1 cellular context compared by ENCODE assay signal in the genomic region with DNA sequence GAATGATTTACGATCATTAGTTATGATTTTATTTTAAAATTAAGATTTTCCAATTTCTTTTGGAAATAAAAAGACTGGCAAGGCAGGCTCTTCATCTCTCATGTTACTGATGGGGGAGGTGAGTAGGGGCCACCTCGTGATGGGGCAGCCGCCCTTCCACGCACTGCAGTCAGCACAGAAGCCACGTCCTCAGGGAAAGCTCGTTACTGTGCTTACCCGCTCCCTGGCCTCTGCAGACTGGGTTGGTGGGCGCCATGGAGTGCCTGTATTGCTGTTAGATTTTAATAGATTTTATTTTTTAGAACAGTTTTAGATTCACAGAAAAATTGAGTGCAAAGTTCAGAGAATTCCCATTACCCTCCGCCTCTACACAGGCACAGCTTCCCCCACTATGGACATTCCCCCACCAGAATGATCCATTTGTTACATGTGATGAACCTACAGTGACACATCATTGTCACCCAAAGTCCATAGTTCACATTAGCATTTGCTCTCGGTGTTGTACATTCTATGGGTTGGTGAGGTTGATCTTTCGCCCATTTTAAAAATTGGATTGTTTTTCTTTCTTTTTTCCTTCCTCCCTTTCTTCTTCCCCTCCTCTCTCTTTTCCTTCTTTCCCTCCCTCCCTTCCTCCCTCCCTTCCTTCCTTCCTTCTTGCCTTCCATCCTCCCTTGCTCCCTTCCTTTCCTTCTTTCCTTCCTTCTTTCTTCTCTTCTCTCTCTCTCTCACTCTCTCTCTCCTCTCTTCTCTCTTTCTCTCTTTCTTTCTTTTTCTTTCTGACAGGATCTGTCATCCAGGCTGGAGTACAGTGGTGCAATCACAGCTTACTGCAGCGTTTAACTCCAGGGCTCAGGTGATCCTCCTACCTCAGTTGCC.
A peak's percentile ranks its signal among the peaks of the same experiment; 100 is the strongest.
TF ChIP-seq lines count a peak whose summit lies in the region.

No MANE protein-coding gene starts in this region.

TF ChIP-seq in HepG2, 621 proteins besides CTCF, POLR2A, EP300 and RAD21 (continued from another document and continues in another):
- TF ChIP-seq, protein P1, sequence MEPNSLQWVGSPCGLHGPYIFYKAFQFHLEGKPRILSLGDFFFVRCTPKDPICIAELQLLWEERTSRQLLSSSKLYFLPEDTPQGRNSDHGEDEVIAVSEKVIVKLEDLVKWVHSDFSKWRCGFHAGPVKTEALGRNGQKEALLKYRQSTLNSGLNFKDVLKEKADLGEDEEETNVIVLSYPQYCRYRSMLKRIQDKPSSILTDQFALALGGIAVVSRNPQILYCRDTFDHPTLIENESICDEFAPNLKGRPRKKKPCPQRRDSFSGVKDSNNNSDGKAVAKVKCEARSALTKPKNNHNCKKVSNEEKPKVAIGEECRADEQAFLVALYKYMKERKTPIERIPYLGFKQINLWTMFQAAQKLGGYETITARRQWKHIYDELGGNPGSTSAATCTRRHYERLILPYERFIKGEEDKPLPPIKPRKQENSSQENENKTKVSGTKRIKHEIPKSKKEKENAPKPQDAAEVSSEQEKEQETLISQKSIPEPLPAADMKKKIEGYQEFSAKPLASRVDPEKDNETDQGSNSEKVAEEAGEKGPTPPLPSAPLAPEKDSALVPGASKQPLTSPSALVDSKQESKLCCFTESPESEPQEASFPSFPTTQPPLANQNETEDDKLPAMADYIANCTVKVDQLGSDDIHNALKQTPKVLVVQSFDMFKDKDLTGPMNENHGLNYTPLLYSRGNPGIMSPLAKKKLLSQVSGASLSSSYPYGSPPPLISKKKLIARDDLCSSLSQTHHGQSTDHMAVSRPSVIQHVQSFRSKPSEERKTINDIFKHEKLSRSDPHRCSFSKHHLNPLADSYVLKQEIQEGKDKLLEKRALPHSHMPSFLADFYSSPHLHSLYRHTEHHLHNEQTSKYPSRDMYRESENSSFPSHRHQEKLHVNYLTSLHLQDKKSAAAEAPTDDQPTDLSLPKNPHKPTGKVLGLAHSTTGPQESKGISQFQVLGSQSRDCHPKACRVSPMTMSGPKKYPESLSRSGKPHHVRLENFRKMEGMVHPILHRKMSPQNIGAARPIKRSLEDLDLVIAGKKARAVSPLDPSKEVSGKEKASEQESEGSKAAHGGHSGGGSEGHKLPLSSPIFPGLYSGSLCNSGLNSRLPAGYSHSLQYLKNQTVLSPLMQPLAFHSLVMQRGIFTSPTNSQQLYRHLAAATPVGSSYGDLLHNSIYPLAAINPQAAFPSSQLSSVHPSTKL (CRISPR knock-in tag; IDR thresholded peaks at IDR 0.05), result peak; percentile 50
- TF ChIP-seq SATB2 (CRISPR knock-in tag; IDR thresholded peaks at IDR 0.05) (no peak), TEAD3 (CRISPR knock-in tag; optimal IDR thresholded peaks at IDR 0.05; ENCODE audit: borderline replicate concordance) (peak; percentile 55), ZNF776 (CRISPR knock-in tag; IDR thresholded peaks at IDR 0.05) (no peak), ZNF225 (CRISPR knock-in tag; IDR thresholded peaks at IDR 0.05) (no peak), ZNF839 (CRISPR knock-in tag; IDR thresholded peaks at IDR 0.05; ENCODE audit: borderline replicate concordance) (no peak), ZNF33A (CRISPR knock-in tag; IDR thresholded peaks at IDR 0.05; ENCODE audit: borderline replicate concordance) (no peak), ZNF598 (CRISPR knock-in tag; IDR thresholded peaks at IDR 0.05; ENCODE audit: borderline replicate concordance) (peak; percentile 41; the same call in 1 of the 2 replicates), KDM1A (CRISPR knock-in tag; IDR thresholded peaks at IDR 0.05) (no peak), CEBPB (IDR thresholded peaks at IDR 0.05; ENCODE audit: borderline replicate concordance, low read depth, low read length) (no peak), ZNF850 (CRISPR knock-in tag; conservative IDR thresholded peaks at IDR 0.05) (no peak), ZFP62 (CRISPR knock-in tag; IDR thresholded peaks at IDR 0.05) (no peak; the same call in 1 of the 2 replicates), FOXA3 (CRISPR knock-in tag; IDR thresholded peaks at IDR 0.05) (peak; percentile 49), ZNF3 (CRISPR knock-in tag; IDR thresholded peaks at IDR 0.05) (no peak), ZNF589 (CRISPR knock-in tag; conservative IDR thresholded peaks at IDR 0.05) (no peak), HMGA1 (CRISPR knock-in tag; conservative IDR thresholded peaks at IDR 0.05) (no peak), TARDBP (CRISPR knock-in tag; IDR thresholded peaks at IDR 0.05) (no peak), CAMTA2 (CRISPR knock-in tag; IDR thresholded peaks at IDR 0.05; ENCODE audit: borderline replicate concordance) (no peak)
- TF ChIP-seq, protein P2, sequence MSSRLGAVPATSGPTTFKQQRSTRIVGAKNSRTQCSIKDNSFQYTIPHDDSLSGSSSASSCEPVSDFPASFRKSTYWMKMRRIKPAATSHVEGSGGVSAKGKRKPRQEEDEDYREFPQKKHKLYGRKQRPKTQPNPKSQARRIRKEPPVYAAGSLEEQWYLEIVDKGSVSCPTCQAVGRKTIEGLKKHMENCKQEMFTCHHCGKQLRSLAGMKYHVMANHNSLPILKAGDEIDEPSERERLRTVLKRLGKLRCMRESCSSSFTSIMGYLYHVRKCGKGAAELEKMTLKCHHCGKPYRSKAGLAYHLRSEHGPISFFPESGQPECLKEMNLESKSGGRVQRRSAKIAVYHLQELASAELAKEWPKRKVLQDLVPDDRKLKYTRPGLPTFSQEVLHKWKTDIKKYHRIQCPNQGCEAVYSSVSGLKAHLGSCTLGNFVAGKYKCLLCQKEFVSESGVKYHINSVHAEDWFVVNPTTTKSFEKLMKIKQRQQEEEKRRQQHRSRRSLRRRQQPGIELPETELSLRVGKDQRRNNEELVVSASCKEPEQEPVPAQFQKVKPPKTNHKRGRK (CRISPR knock-in tag; IDR thresholded peaks at IDR 0.05), result peak; percentile 98
- TF ChIP-seq, protein P3, sequence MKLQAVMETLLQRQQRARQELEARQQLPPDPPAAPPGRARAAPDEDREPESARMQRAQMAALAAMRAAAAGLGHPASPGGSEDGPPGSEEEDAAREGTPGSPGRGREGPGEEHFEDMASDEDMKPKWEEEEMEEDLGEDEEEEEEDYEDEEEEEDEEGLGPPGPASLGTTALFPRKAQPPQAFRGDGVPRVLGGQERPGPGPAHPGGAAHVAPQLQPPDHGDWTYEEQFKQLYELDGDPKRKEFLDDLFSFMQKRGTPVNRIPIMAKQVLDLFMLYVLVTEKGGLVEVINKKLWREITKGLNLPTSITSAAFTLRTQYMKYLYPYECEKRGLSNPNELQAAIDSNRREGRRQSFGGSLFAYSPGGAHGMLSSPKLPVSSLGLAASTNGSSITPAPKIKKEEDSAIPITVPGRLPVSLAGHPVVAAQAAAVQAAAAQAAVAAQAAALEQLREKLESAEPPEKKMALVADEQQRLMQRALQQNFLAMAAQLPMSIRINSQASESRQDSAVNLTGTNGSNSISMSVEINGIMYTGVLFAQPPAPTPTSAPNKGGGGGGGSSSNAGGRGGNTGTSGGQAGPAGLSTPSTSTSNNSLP (IDR thresholded peaks at IDR 0.05; ENCODE audit: low read depth, low read length), result peak; percentile 33; the same call in 1 of the 2 replicates
- TF ChIP-seq, protein P4, sequence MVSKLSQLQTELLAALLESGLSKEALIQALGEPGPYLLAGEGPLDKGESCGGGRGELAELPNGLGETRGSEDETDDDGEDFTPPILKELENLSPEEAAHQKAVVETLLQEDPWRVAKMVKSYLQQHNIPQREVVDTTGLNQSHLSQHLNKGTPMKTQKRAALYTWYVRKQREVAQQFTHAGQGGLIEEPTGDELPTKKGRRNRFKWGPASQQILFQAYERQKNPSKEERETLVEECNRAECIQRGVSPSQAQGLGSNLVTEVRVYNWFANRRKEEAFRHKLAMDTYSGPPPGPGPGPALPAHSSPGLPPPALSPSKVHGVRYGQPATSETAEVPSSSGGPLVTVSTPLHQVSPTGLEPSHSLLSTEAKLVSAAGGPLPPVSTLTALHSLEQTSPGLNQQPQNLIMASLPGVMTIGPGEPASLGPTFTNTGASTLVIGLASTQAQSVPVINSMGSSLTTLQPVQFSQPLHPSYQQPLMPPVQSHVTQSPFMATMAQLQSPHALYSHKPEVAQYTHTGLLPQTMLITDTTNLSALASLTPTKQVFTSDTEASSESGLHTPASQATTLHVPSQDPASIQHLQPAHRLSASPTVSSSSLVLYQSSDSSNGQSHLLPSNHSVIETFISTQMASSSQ (IDR thresholded peaks at IDR 0.05; ENCODE audit: low read depth), result no peak
- TF ChIP-seq, protein P4 (CRISPR knock-in tag; IDR thresholded peaks at IDR 0.05; ENCODE audit: borderline replicate concordance), result no peak
- TF ChIP-seq, protein P5, sequence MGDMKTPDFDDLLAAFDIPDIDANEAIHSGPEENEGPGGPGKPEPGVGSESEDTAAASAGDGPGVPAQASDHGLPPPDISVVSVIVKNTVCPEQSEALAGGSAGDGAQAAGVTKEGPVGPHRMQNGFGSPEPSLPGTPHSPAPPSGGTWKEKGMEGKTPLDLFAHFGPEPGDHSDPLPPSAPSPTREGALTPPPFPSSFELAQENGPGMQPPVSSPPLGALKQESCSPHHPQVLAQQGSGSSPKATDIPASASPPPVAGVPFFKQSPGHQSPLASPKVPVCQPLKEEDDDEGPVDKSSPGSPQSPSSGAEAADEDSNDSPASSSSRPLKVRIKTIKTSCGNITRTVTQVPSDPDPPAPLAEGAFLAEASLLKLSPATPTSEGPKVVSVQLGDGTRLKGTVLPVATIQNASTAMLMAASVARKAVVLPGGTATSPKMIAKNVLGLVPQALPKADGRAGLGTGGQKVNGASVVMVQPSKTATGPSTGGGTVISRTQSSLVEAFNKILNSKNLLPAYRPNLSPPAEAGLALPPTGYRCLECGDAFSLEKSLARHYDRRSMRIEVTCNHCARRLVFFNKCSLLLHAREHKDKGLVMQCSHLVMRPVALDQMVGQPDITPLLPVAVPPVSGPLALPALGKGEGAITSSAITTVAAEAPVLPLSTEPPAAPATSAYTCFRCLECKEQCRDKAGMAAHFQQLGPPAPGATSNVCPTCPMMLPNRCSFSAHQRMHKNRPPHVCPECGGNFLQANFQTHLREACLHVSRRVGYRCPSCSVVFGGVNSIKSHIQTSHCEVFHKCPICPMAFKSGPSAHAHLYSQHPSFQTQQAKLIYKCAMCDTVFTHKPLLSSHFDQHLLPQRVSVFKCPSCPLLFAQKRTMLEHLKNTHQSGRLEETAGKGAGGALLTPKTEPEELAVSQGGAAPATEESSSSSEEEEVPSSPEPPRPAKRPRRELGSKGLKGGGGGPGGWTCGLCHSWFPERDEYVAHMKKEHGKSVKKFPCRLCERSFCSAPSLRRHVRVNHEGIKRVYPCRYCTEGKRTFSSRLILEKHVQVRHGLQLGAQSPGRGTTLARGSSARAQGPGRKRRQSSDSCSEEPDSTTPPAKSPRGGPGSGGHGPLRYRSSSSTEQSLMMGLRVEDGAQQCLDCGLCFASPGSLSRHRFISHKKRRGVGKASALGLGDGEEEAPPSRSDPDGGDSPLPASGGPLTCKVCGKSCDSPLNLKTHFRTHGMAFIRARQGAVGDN (CRISPR knock-in tag; IDR thresholded peaks at IDR 0.05), result peak; percentile 44
- TF ChIP-seq, protein P6, sequence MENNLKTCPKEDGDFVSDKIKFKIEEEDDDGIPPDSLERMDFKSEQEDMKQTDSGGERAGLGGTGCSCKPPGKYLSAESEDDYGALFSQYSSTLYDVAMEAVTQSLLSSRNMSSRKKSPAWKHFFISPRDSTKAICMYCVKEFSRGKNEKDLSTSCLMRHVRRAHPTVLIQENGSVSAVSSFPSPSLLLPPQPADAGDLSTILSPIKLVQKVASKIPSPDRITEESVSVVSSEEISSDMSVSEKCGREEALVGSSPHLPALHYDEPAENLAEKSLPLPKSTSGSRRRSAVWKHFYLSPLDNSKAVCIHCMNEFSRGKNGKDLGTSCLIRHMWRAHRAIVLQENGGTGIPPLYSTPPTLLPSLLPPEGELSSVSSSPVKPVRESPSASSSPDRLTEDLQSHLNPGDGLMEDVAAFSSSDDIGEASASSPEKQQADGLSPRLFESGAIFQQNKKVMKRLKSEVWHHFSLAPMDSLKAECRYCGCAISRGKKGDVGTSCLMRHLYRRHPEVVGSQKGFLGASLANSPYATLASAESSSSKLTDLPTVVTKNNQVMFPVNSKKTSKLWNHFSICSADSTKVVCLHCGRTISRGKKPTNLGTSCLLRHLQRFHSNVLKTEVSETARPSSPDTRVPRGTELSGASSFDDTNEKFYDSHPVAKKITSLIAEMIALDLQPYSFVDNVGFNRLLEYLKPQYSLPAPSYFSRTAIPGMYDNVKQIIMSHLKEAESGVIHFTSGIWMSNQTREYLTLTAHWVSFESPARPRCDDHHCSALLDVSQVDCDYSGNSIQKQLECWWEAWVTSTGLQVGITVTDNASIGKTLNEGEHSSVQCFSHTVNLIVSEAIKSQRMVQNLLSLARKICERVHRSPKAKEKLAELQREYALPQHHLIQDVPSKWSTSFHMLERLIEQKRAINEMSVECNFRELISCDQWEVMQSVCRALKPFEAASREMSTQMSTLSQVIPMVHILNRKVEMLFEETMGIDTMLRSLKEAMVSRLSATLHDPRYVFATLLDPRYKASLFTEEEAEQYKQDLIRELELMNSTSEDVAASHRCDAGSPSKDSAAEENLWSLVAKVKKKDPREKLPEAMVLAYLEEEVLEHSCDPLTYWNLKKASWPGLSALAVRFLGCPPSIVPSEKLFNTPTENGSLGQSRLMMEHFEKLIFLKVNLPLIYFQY (CRISPR knock-in tag; IDR thresholded peaks at IDR 0.05; ENCODE audit: borderline replicate concordance), result no peak
- TF ChIP-seq, protein P7, sequence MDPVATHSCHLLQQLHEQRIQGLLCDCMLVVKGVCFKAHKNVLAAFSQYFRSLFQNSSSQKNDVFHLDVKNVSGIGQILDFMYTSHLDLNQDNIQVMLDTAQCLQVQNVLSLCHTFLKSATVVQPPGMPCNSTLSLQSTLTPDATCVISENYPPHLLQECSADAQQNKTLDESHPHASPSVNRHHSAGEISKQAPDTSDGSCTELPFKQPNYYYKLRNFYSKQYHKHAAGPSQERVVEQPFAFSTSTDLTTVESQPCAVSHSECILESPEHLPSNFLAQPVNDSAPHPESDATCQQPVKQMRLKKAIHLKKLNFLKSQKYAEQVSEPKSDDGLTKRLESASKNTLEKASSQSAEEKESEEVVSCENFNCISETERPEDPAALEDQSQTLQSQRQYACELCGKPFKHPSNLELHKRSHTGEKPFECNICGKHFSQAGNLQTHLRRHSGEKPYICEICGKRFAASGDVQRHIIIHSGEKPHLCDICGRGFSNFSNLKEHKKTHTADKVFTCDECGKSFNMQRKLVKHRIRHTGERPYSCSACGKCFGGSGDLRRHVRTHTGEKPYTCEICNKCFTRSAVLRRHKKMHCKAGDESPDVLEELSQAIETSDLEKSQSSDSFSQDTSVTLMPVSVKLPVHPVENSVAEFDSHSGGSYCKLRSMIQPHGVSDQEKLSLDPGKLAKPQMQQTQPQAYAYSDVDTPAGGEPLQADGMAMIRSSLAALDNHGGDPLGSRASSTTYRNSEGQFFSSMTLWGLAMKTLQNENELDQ (CRISPR knock-in tag; IDR thresholded peaks at IDR 0.05; ENCODE audit: borderline replicate concordance), result no peak
